15 cellular contexts compared by ENCODE assay signal in genomic region chr15:90991587-90992285, GRCh38. TPM values are rescaled to one million over a fixed set of nuclear protein-coding genes. Genes with fewer than 3 reads are reported as not detected.
A peak's percentile ranks its signal among the peaks of the same experiment; 100 is the strongest.
DNase-seq lines count a peak whose midpoint lies in the region; ATAC-seq, FAIRE-seq and TF ChIP-seq lines count a peak whose summit lies in the region.
"Had no signal": no experiment of that assay in that cellular context is flagged by ENCODE, and none has a peak within 500 bp of the region (broad histone marks: within the 10 kb centered on the region; RNA-seq: fewer than 3 reads in every experiment).

No MANE protein-coding gene starts in this region.

- WGBS in HepG2 (ENCODE audit: low lambda C conversion rate) = 74% methylated on average over 6 of the region's 6 CpGs
- 83% methylated on average over 6 of the region's 6 CpGs for WGBS in right lobe of liver (ENCODE audit: insufficient coverage, low coverage, low lambda C conversion rate, missing lambda C conversion rate)

- POLR2A ChIA-PET in HepG2 (lab: Yijun Ruan, JAX) = no interaction called here

- H3K4me2 ChIP-seq in HepG2 (ENCODE audit: low read depth, low read length) = peak overlapping the region; percentile 61

- in situ Hi-C loops in HepG2 (cut with HindIII; ENCODE audit: extremely low pct_ligation_motif_present, low pct_unique_long_range_greater_than_20kb) = no loop called here

- peaks cover 44% of the 10 kb centered on the region for H3K4me1 ChIP-seq in HepG2 (ENCODE audit: insufficient read depth, low read length)
- H3K4me1 ChIP-seq in right lobe of liver = peaks cover 0 to 5% (median 2%) of the 10 kb centered on the region in 4 donors
- peaks cover 0 to 22% of the 10 kb centered on the region in 2 donors for H3K4me1 ChIP-seq in left lung

- peaks cover 19% of the 10 kb centered on the region for H3K4me1 Mint-ChIP-seq in central memory CD8-positive, alpha-beta T cell
- H3K4me1 Mint-ChIP-seq in type B pancreatic cell (ENCODE audit: unreplicated experiment) = peaks cover 36% of the 10 kb centered on the region

- H4K20me1 ChIP-seq in HepG2 (ENCODE audit: insufficient read depth, low read length) = peaks cover 7% of the 10 kb centered on the region

- DNase-seq in HepG2 (ENCODE audit: low spot score) = no peak
- no peak for DNase-seq in right lobe of liver
- no peak for DNase-seq in NB4 (ENCODE audit: low read depth)
- no peak for DNase-seq in central memory CD8-positive, alpha-beta T cell (ENCODE audit: low spot score in 2 of 2)
- DNase-seq in type B pancreatic cell (ENCODE audit: extremely low spot score, unreplicated experiment) = no peak
- no peak for DNase-seq in NCI-H1105 (lab: John Stamatoyannopoulos, UW)
- no peak for DNase-seq in left lung
- DNase-seq: activated CD4-positive, alpha-beta T cell treated with anti-CD3 and anti-CD28 coated beads for 1 hour; activated naive CD4-positive, alpha-beta T cell treated with Interleukin-2 at 50 U/mL for 16 hours; colonic mucosa; SHP77 treated with DMSO at 0.1 percent for 48 hours; stimulated activated CD4-positive, alpha-beta T cell treated with anti-CD3 and anti-CD28 coated beads, Interleukin-4, amount 100 ng/mL, for 24 hours; stomach had no signal

- peaks cover 10% of the 10 kb centered on the region for H3K36me3 Mint-ChIP-seq in central memory CD8-positive, alpha-beta T cell (ENCODE audit: insufficient read depth)
- peaks cover 3% of the 10 kb centered on the region for H3K36me3 Mint-ChIP-seq in type B pancreatic cell

- H3K9ac ChIP-seq in HepG2 (ENCODE audit: insufficient read depth, low read depth, low read length) = no peak overlapping the region; the same call in 1 of the 2 replicates

- no peaks in the 10 kb centered on the region for H3K27me3 Mint-ChIP-seq in central memory CD8-positive, alpha-beta T cell
- peaks cover 2% of the 10 kb centered on the region for H3K27me3 Mint-ChIP-seq in type B pancreatic cell

- CTCF ChIA-PET in HepG2 (lab: Yijun Ruan, JAX; ENCODE audit: low intra/inter-chr PET ratio, low total read pairs) = no interaction called here

- peak overlapping the region; percentile 63 for H2AFZ ChIP-seq in HepG2 (ENCODE audit: low read length)

- peak overlapping the region; percentile 28 for H3K27ac ChIP-seq in HepG2 (ENCODE audit: extremely low read length, insufficient read depth, low read length)
- H3K27ac ChIP-seq in right lobe of liver = no peak overlapping the region
- no peak overlapping the region for H3K27ac ChIP-seq in left lung
- H3K27ac ChIP-seq: C4-2B, colonic mucosa, stomach had no signal

- no peak overlapping the region for H3K4me3 Mint-ChIP-seq in central memory CD8-positive, alpha-beta T cell
- H3K4me3 Mint-ChIP-seq in type B pancreatic cell = peak overlapping the region; percentile 61

- H3K79me2 ChIP-seq in HepG2 (ENCODE audit: insufficient read depth, low read length) = peaks cover 82% of the 10 kb centered on the region

- H3K36me3 ChIP-seq in HepG2 (replicated peaks in 1 of 2; ENCODE audit: control insufficient read depth in 1 of 2, insufficient read depth in 2 of 2, low read length in 2 of 2) (no peaks in the 10 kb centered on the region), right lobe of liver (no peaks in the 10 kb centered on the region), left lung (no peaks in the 10 kb centered on the region)
- H3K36me3 ChIP-seq: colonic mucosa, stomach had no signal

- H3K27me3 ChIP-seq in HepG2 (ENCODE audit: control insufficient read depth in 1 of 2, insufficient read depth in 2 of 2, low read length in 2 of 2) = no peaks in the 10 kb centered on the region
- H3K27me3 ChIP-seq in right lobe of liver = no peaks in the 10 kb centered on the region
- no peaks in the 10 kb centered on the region for H3K27me3 ChIP-seq in left lung
- H3K27me3 ChIP-seq: colonic mucosa, stomach had no signal

- no peak for FAIRE-seq in HepG2 (lab: Jason Lieb, UNC)

- no TSS peak for BruUV-seq in HepG2 (replicated peaks; lab: Mats Ljungman, UMichigan)

- TF ChIP-seq CTCF in HepG2 (CRISPR knock-in tag; IDR thresholded peaks at IDR 0.05) (no peak), right lobe of liver (IDR thresholded peaks at IDR 0.05) (no peak), NB4 (IDR thresholded peaks at IDR 0.05; ENCODE audit: low read depth, low read length) (no peak), type B pancreatic cell (conservative IDR thresholded peaks at IDR 0.05) (no peak), left lung (IDR thresholded peaks at IDR 0.05) (no peak)

- no peak for ATAC-seq in HepG2
- ATAC-seq in right lobe of liver = no peak
- no peak for ATAC-seq in central memory CD8-positive, alpha-beta T cell (replicated peaks; ENCODE audit: extremely low read depth, poor library complexity, severe bottlenecking)
- ATAC-seq in GM19452 (IDR thresholded peaks at IDR 0.05; ENCODE audit: unreplicated experiment) = no peak
- ATAC-seq in left lung = no peak

- TF ChIP-seq EP300 in HepG2 (IDR thresholded peaks at IDR 0.05; ENCODE audit: low read depth in 2 of 2, low read length in 2 of 2) (no peak), HepG2 (CRISPR knock-in tag; IDR thresholded peaks at IDR 0.05; ENCODE audit: borderline replicate concordance) (no peak)

- peak overlapping the region; percentile 7 for H3K27ac Mint-ChIP-seq in central memory CD8-positive, alpha-beta T cell (ENCODE audit: low read depth)
- peak overlapping the region; percentile 77 for H3K27ac Mint-ChIP-seq in type B pancreatic cell

- TF ChIP-seq POLR2A in HepG2 (IDR thresholded peaks at IDR 0.05; ENCODE audit: insufficient read depth in 1 of 2, low read depth in 2 of 2, low read length in 2 of 2) (no peak), right lobe of liver (IDR thresholded peaks at IDR 0.05) (no peak), NB4 (IDR thresholded peaks at IDR 0.05; ENCODE audit: extremely low read depth, insufficient read length) (no peak)

- H3K4me3 ChIP-seq in HepG2 (replicated peaks in 1 of 3; ENCODE audit: insufficient read depth in 1 of 3, low read depth in 2 of 3, low read length in 3 of 3) (peak overlapping the region in 1 of 3 experiments; percentile 40; a peak in 1 of 6 replicates), right lobe of liver (no peak overlapping the region), NB4 (ENCODE audit: low read depth, low read length) (peak overlapping the region; percentile 33), left lung (no peak overlapping the region)
- H3K4me3 ChIP-seq: colonic mucosa, stomach had no signal

- no peak for TF ChIP-seq RAD21 in HepG2 (CRISPR knock-in tag; IDR thresholded peaks at IDR 0.05)

- H3K9me3 ChIP-seq in HepG2 (ENCODE audit: low read length) (no peaks in the 10 kb centered on the region), right lobe of liver (no peaks in the 10 kb centered on the region), left lung (no peaks in the 10 kb centered on the region)
- H3K9me3 ChIP-seq: colonic mucosa, stomach had no signal

- H3K9me3 Mint-ChIP-seq in central memory CD8-positive, alpha-beta T cell = no peaks in the 10 kb centered on the region
- H3K9me3 Mint-ChIP-seq in type B pancreatic cell = no peaks in the 10 kb centered on the region

- intact Hi-C loops in HepG2 (cut with micrococcal nuclease; ENCODE audit: unreplicated experiment) = loop anchor here (10.0 kb wide), 1 partner anchor 57 kb away; the partner anchor contains the start of genes HDDC3 and UNC45A
- intact Hi-C loops in right lobe of liver (cut with DNase I) = no loop called here
- intact Hi-C loops in left lung (cut with DNase I) = no loop called here

RNA-seq across cellular contexts. Expression of gene PRC1, which starts 2.6 kb away (rescaled TPM):
- total RNA-seq in HepG2 (2016; rRNA removed; fragmentation: Illumina TruSeq; extraction: Trizol) (162 and 214 TPM in 2 replicates), right lobe of liver (1 to 10 TPM; 1.2 to 8.8 (median 4.3) TPM), type B pancreatic cell (ENCODE audit: low replicate concordance) (54.6 and 101 TPM in 2 replicates), left lung (10 to 100 TPM; 10.4 to 31.2 TPM)
- total RNA-seq in HepG2 (2016; cell fraction: cytosol; rRNA removed; fragmentation: Illumina TruSeq; extraction: Trizol; ENCODE audit: low read depth) = 34.9 and 40.5 TPM in 2 replicates
- total RNA-seq in HepG2 (2016; cell fraction: insoluble cytoplasmic fraction; rRNA removed; fragmentation: Illumina TruSeq; extraction: Trizol) = 154 and 213 TPM in 2 replicates
- total RNA-seq in HepG2 (2016; cell fraction: membrane; rRNA removed; fragmentation: Illumina TruSeq; extraction: Trizol) = 43.7 and 44.0 TPM in 2 replicates
- total RNA-seq in HepG2 (2016; cell fraction: nucleus; rRNA removed; fragmentation: Illumina TruSeq; extraction: Trizol) = 138 and 141 TPM in 2 replicates
- 85.1 and 137 TPM in 2 replicates for polyA plus RNA-seq in HepG2 (2011; rRNA removed)
- polyA plus RNA-seq in HepG2 (2011; cell fraction: cytosol; rRNA removed) = 79.0 and 105 TPM in 2 replicates
- polyA plus RNA-seq in HepG2 (2011; cell fraction: nucleus; rRNA removed) = 141 and 237 TPM in 2 replicates
- polyA plus RNA-seq in HepG2 (2012) = 46.3 and 69.1 TPM in 2 replicates
- polyA plus RNA-seq in HepG2 (2016; cell fraction: cytosol; fragmentation: Illumina TruSeq; extraction: Trizol; ENCODE audit: low read depth) = 7.9 and 8.3 TPM in 2 replicates
- polyA plus RNA-seq in HepG2 (2016; cell fraction: insoluble cytoplasmic fraction; fragmentation: Illumina TruSeq; extraction: Trizol; ENCODE audit: low read depth) = 161 and 179 TPM in 2 replicates
- 21.4 and 24.5 TPM in 2 replicates for polyA plus RNA-seq in HepG2 (2016; cell fraction: membrane; fragmentation: Illumina TruSeq; extraction: Trizol; ENCODE audit: low read depth)
- 138 and 146 TPM in 2 replicates for polyA plus RNA-seq in HepG2 (2016; cell fraction: nucleus; fragmentation: Illumina TruSeq; extraction: Trizol; ENCODE audit: insufficient read depth, low read depth)
- polyA minus RNA-seq in HepG2 (2011; rRNA and poly(A)+ RNA removed; ENCODE audit: low replicate concordance) = 266 and 946 TPM in 2 replicates
- 56.3 and 76.3 TPM in 2 replicates for polyA minus RNA-seq in HepG2 (2011; cell fraction: cytosol; rRNA and poly(A)+ RNA removed)
- polyA minus RNA-seq in HepG2 (2011; cell fraction: nucleus; rRNA and poly(A)+ RNA removed) = 88.1 and 114 TPM in 2 replicates

RNA-seq across cellular contexts. Expression of gene VPS33B, which starts 30.7 kb away (rescaled TPM):
- 14.7 and 16.5 TPM in 2 replicates for total RNA-seq in HepG2 (2016; rRNA removed; fragmentation: Illumina TruSeq; extraction: Trizol)
- total RNA-seq in HepG2 (2016; cell fraction: cytosol; rRNA removed; fragmentation: Illumina TruSeq; extraction: Trizol; ENCODE audit: low read depth) = 3.4 and 4.8 TPM in 2 replicates
- total RNA-seq in HepG2 (2016; cell fraction: insoluble cytoplasmic fraction; rRNA removed; fragmentation: Illumina TruSeq; extraction: Trizol) = 12.1 and 16.4 TPM in 2 replicates
- 5.4 and 6.5 TPM in 2 replicates for total RNA-seq in HepG2 (2016; cell fraction: membrane; rRNA removed; fragmentation: Illumina TruSeq; extraction: Trizol)
- 16.0 and 19.0 TPM in 2 replicates for total RNA-seq in HepG2 (2016; cell fraction: nucleus; rRNA removed; fragmentation: Illumina TruSeq; extraction: Trizol)
- polyA plus RNA-seq in HepG2 (2011; rRNA removed) = 13.9 and 15.8 TPM in 2 replicates
- 8.6 and 9.1 TPM in 2 replicates for polyA plus RNA-seq in HepG2 (2011; cell fraction: cytosol; rRNA removed)
- polyA plus RNA-seq in HepG2 (2011; cell fraction: nucleus; rRNA removed) = 28.2 and 31.1 TPM in 2 replicates
- 11.3 and 11.4 TPM in 2 replicates for polyA plus RNA-seq in HepG2 (2012)
- polyA plus RNA-seq in HepG2 (2016; cell fraction: cytosol; fragmentation: Illumina TruSeq; extraction: Trizol; ENCODE audit: low read depth) = 2.7 and 2.8 TPM in 2 replicates
- polyA plus RNA-seq in HepG2 (2016; cell fraction: insoluble cytoplasmic fraction; fragmentation: Illumina TruSeq; extraction: Trizol; ENCODE audit: low read depth) = 10.7 and 15.3 TPM in 2 replicates
- polyA plus RNA-seq in HepG2 (2016; cell fraction: membrane; fragmentation: Illumina TruSeq; extraction: Trizol; ENCODE audit: low read depth) = 5.2 and 5.4 TPM in 2 replicates
- polyA plus RNA-seq in HepG2 (2016; cell fraction: nucleus; fragmentation: Illumina TruSeq; extraction: Trizol; ENCODE audit: insufficient read depth, low read depth) = 23.6 and 33.7 TPM in 2 replicates
- polyA minus RNA-seq in HepG2 (2011; rRNA and poly(A)+ RNA removed; ENCODE audit: low replicate concordance) = 11.9 and 12.6 TPM in 2 replicates
- 5.0 and 8.8 TPM in 2 replicates for polyA minus RNA-seq in HepG2 (2011; cell fraction: cytosol; rRNA and poly(A)+ RNA removed)
- 13.9 and 15.2 TPM in 2 replicates for polyA minus RNA-seq in HepG2 (2011; cell fraction: nucleus; rRNA and poly(A)+ RNA removed)
- total RNA-seq in right lobe of liver = 1 to 10 TPM; 4.2 to 7.3 (median 6.5) TPM
- total RNA-seq in type B pancreatic cell (ENCODE audit: low replicate concordance) = 20.2 and 25.5 TPM in 2 replicates
- 10 to 100 TPM; 11.8 to 16.6 TPM for total RNA-seq in left lung

RNA-seq across cellular contexts. Expression of gene RCCD1, which starts 37.1 kb away (rescaled TPM):
- 10.0 and 15.1 TPM in 2 replicates for total RNA-seq in HepG2 (2016; rRNA removed; fragmentation: Illumina TruSeq; extraction: Trizol)
- total RNA-seq in HepG2 (2016; cell fraction: cytosol; rRNA removed; fragmentation: Illumina TruSeq; extraction: Trizol; ENCODE audit: low read depth) = 6.0 TPM in 2 replicates
- total RNA-seq in HepG2 (2016; cell fraction: insoluble cytoplasmic fraction; rRNA removed; fragmentation: Illumina TruSeq; extraction: Trizol) = 9.7 and 17.0 TPM in 2 replicates
- 7.6 and 8.9 TPM in 2 replicates for total RNA-seq in HepG2 (2016; cell fraction: membrane; rRNA removed; fragmentation: Illumina TruSeq; extraction: Trizol)
- 9.4 and 11.4 TPM in 2 replicates for total RNA-seq in HepG2 (2016; cell fraction: nucleus; rRNA removed; fragmentation: Illumina TruSeq; extraction: Trizol)
- polyA plus RNA-seq in HepG2 (2011; rRNA removed) = 12.9 and 14.1 TPM in 2 replicates
- 6.2 and 8.5 TPM in 2 replicates for polyA plus RNA-seq in HepG2 (2011; cell fraction: cytosol; rRNA removed)
- polyA plus RNA-seq in HepG2 (2011; cell fraction: nucleus; rRNA removed) = 61.8 and 71.8 TPM in 2 replicates
- 14.2 and 14.4 TPM in 2 replicates for polyA plus RNA-seq in HepG2 (2012)
- 2.2 and 3.1 TPM in 2 replicates for polyA plus RNA-seq in HepG2 (2016; cell fraction: cytosol; fragmentation: Illumina TruSeq; extraction: Trizol; ENCODE audit: low read depth)
- polyA plus RNA-seq in HepG2 (2016; cell fraction: insoluble cytoplasmic fraction; fragmentation: Illumina TruSeq; extraction: Trizol; ENCODE audit: low read depth) = 11.9 and 21.8 TPM in 2 replicates
- polyA plus RNA-seq in HepG2 (2016; cell fraction: membrane; fragmentation: Illumina TruSeq; extraction: Trizol; ENCODE audit: low read depth) = 5.0 and 5.7 TPM in 2 replicates
- polyA plus RNA-seq in HepG2 (2016; cell fraction: nucleus; fragmentation: Illumina TruSeq; extraction: Trizol; ENCODE audit: insufficient read depth, low read depth) = 25.8 and 26.4 TPM in 2 replicates
- 5.9 and 24.5 TPM in 2 replicates for polyA minus RNA-seq in HepG2 (2011; rRNA and poly(A)+ RNA removed; ENCODE audit: low replicate concordance)
- 3.3 and 3.4 TPM in 2 replicates for polyA minus RNA-seq in HepG2 (2011; cell fraction: cytosol; rRNA and poly(A)+ RNA removed)
- polyA minus RNA-seq in HepG2 (2011; cell fraction: nucleus; rRNA and poly(A)+ RNA removed) = 11.7 and 13.4 TPM in 2 replicates
- 1 to 10 TPM; 4.8 to 7.9 (median 6.6) TPM for total RNA-seq in right lobe of liver
- 14.0 and 20.3 TPM in 2 replicates for total RNA-seq in type B pancreatic cell (ENCODE audit: low replicate concordance)
- 10 to 100 TPM in 1 of 2 donors, 1 to 10 TPM in 1; 9.8 to 12.5 TPM for total RNA-seq in left lung

RNA-seq across cellular contexts. Expression of gene UNC45A, which starts 56.7 kb away (rescaled TPM):
- total RNA-seq in HepG2 (2016; rRNA removed; fragmentation: Illumina TruSeq; extraction: Trizol) = 39.2 and 39.7 TPM in 2 replicates
- 7.4 and 8.3 TPM in 2 replicates for total RNA-seq in HepG2 (2016; cell fraction: cytosol; rRNA removed; fragmentation: Illumina TruSeq; extraction: Trizol; ENCODE audit: low read depth)
- total RNA-seq in HepG2 (2016; cell fraction: insoluble cytoplasmic fraction; rRNA removed; fragmentation: Illumina TruSeq; extraction: Trizol) = 37.2 and 42.0 TPM in 2 replicates
- 10.7 and 11.5 TPM in 2 replicates for total RNA-seq in HepG2 (2016; cell fraction: membrane; rRNA removed; fragmentation: Illumina TruSeq; extraction: Trizol)
- total RNA-seq in HepG2 (2016; cell fraction: nucleus; rRNA removed; fragmentation: Illumina TruSeq; extraction: Trizol) = 29.9 and 30.4 TPM in 2 replicates
- polyA plus RNA-seq in HepG2 (2011; rRNA removed) = 33.8 and 39.6 TPM in 2 replicates
- polyA plus RNA-seq in HepG2 (2011; cell fraction: cytosol; rRNA removed) = 28.5 and 36.4 TPM in 2 replicates
- polyA plus RNA-seq in HepG2 (2011; cell fraction: nucleus; rRNA removed) = 128 and 143 TPM in 2 replicates
- 23.6 and 29.6 TPM in 2 replicates for polyA plus RNA-seq in HepG2 (2012)
- 3.2 and 3.8 TPM in 2 replicates for polyA plus RNA-seq in HepG2 (2016; cell fraction: cytosol; fragmentation: Illumina TruSeq; extraction: Trizol; ENCODE audit: low read depth)
- polyA plus RNA-seq in HepG2 (2016; cell fraction: insoluble cytoplasmic fraction; fragmentation: Illumina TruSeq; extraction: Trizol; ENCODE audit: low read depth) = 31.6 and 37.2 TPM in 2 replicates
- 6.4 and 8.0 TPM in 2 replicates for polyA plus RNA-seq in HepG2 (2016; cell fraction: membrane; fragmentation: Illumina TruSeq; extraction: Trizol; ENCODE audit: low read depth)
- polyA plus RNA-seq in HepG2 (2016; cell fraction: nucleus; fragmentation: Illumina TruSeq; extraction: Trizol; ENCODE audit: insufficient read depth, low read depth) = 52.0 and 53.3 TPM in 2 replicates
- 77.7 and 119 TPM in 2 replicates for polyA minus RNA-seq in HepG2 (2011; rRNA and poly(A)+ RNA removed; ENCODE audit: low replicate concordance)
- polyA minus RNA-seq in HepG2 (2011; cell fraction: cytosol; rRNA and poly(A)+ RNA removed) = 23.5 and 25.8 TPM in 2 replicates
- polyA minus RNA-seq in HepG2 (2011; cell fraction: nucleus; rRNA and poly(A)+ RNA removed) = 37.1 and 48.0 TPM in 2 replicates
- total RNA-seq in right lobe of liver = 10 to 100 TPM; 13.3 to 33.0 (median 25.4) TPM
- total RNA-seq in type B pancreatic cell (ENCODE audit: low replicate concordance) = 78.9 and 80.2 TPM in 2 replicates
- total RNA-seq in left lung = 10 to 100 TPM; 62.3 to 74.4 TPM

RNA-seq across cellular contexts. Expression of gene HDDC3, which starts 59.4 kb away (rescaled TPM):
- 28.3 and 30.0 TPM in 2 replicates for total RNA-seq in HepG2 (2016; rRNA removed; fragmentation: Illumina TruSeq; extraction: Trizol)
- 9.5 and 9.9 TPM in 2 replicates for total RNA-seq in HepG2 (2016; cell fraction: cytosol; rRNA removed; fragmentation: Illumina TruSeq; extraction: Trizol; ENCODE audit: low read depth)
- total RNA-seq in HepG2 (2016; cell fraction: insoluble cytoplasmic fraction; rRNA removed; fragmentation: Illumina TruSeq; extraction: Trizol) = 29.5 and 31.1 TPM in 2 replicates
- total RNA-seq in HepG2 (2016; cell fraction: membrane; rRNA removed; fragmentation: Illumina TruSeq; extraction: Trizol) = 19.0 and 21.4 TPM in 2 replicates
- 14.9 and 16.3 TPM in 2 replicates for total RNA-seq in HepG2 (2016; cell fraction: nucleus; rRNA removed; fragmentation: Illumina TruSeq; extraction: Trizol)
- polyA plus RNA-seq in HepG2 (2011; rRNA removed) = 18.7 and 21.7 TPM in 2 replicates
- polyA plus RNA-seq in HepG2 (2011; cell fraction: cytosol; rRNA removed) = 21.7 and 23.0 TPM in 2 replicates
- polyA plus RNA-seq in HepG2 (2011; cell fraction: nucleus; rRNA removed) = 18.2 and 23.4 TPM in 2 replicates
- polyA plus RNA-seq in HepG2 (2012) = 12.4 and 14.3 TPM in 2 replicates
- polyA plus RNA-seq in HepG2 (2016; cell fraction: cytosol; fragmentation: Illumina TruSeq; extraction: Trizol; ENCODE audit: low read depth) = 15.3 and 16.8 TPM in 2 replicates
- 32.6 and 35.8 TPM in 2 replicates for polyA plus RNA-seq in HepG2 (2016; cell fraction: insoluble cytoplasmic fraction; fragmentation: Illumina TruSeq; extraction: Trizol; ENCODE audit: low read depth)
- 20.1 and 22.5 TPM in 2 replicates for polyA plus RNA-seq in HepG2 (2016; cell fraction: membrane; fragmentation: Illumina TruSeq; extraction: Trizol; ENCODE audit: low read depth)
- polyA plus RNA-seq in HepG2 (2016; cell fraction: nucleus; fragmentation: Illumina TruSeq; extraction: Trizol; ENCODE audit: insufficient read depth, low read depth) = 23.2 and 27.0 TPM in 2 replicates
- 12.2 and 28.5 TPM in 2 replicates for polyA minus RNA-seq in HepG2 (2011; rRNA and poly(A)+ RNA removed; ENCODE audit: low replicate concordance)
- polyA minus RNA-seq in HepG2 (2011; cell fraction: cytosol; rRNA and poly(A)+ RNA removed) = 8.2 and 8.6 TPM in 2 replicates
- polyA minus RNA-seq in HepG2 (2011; cell fraction: nucleus; rRNA and poly(A)+ RNA removed) = 13.3 and 14.7 TPM in 2 replicates
- total RNA-seq in right lobe of liver = 10 to 100 TPM in 4 of 6 experiments, 1 to 10 TPM in 2; 8.8 to 17.6 (median 11.5) TPM
- total RNA-seq in type B pancreatic cell (ENCODE audit: low replicate concordance) = 16.8 and 18.9 TPM in 2 replicates
- 10 to 100 TPM; 12.4 to 13.5 TPM for total RNA-seq in left lung
